In the genomic region with DNA sequence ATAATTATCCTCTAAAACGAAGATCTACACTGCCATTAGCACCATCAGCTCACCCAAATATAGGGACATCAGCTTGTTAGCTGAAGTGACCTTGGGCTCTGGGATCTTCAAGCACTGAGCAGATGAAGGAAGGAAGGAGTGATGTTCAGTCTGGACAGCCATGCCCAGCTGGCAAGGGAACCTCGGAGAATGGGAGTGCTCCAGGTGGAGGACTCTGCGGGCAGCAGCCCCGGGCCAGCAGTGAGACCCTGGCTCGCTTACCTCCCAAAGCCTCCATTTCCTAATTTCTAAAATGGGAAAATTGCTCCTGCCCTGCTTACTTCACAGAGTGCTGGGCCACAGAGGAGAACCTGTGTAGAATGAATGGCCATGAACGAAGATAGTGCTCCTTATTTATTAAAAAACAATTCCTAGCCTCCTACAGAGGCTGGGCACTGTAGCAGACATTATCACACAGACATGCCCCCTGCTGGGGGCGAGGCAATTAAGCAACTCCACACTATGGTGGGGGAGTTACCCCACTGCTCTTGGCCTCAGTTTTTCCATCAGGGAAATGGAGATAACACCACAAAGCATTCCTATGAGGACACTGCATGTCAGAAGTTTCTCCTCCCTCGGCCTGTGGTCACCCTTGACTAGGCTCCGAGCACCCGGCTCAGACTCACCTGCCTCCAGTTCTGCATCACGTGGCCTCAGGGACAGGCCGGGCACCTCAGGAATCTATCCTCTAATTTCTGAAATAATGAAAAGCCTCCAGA, we compare ENCODE assay signal across 10 cellular contexts.
DNase-seq lines count a peak whose midpoint lies in the region; TF ChIP-seq lines count a peak whose summit lies in the region.
"Had no signal": no experiment of that assay in that cellular context is flagged by ENCODE, and none has a peak within 500 bp of the region (broad histone marks: within the 10 kb centered on the region; RNA-seq: fewer than 3 reads in every experiment).

No MANE protein-coding gene starts in this region.

- H3K4me3 ChIP-seq in A673 (ENCODE audit: low read depth, low read length, poor library complexity, severe bottlenecking) (no peak overlapping the region), GM06990 (replicated peaks; ENCODE audit: low read depth, low read length) (no peak overlapping the region), SK-N-SH (ENCODE audit: low read depth in 2 of 2, low read length in 1 of 2) (no peak overlapping the region)
- H3K4me3 ChIP-seq: esophagus muscularis mucosa had no signal

- H3K79me2 ChIP-seq in SK-N-SH (ENCODE audit: insufficient read depth), result no peaks in the 10 kb centered on the region

- H3K4me3 Mint-ChIP-seq in glutamatergic neuron (ENCODE audit: unreplicated experiment) (no peak overlapping the region), progenitor cell of endocrine pancreas (ENCODE audit: low read depth) (no peak overlapping the region)

- TF ChIP-seq RAD21 in SK-N-SH (IDR thresholded peaks at IDR 0.05; ENCODE audit: low read length), result no peak

- no peaks in the 10 kb centered on the region for H3K9me3 ChIP-seq in A673 (ENCODE audit: low read depth, low read length, poor library complexity, severe bottlenecking)
- no peaks in the 10 kb centered on the region for H3K9me3 ChIP-seq in SK-N-SH
- H3K9me3 ChIP-seq: esophagus muscularis mucosa had no signal

- POLR2A ChIA-PET in A673 (lab: Charles Lee; ENCODE audit: low non-redundant PET), result no interaction called here
- POLR2A ChIA-PET in SK-N-SH (lab: Yijun Ruan, JAX), result no interaction called here

- H3K36me3 Mint-ChIP-seq in glutamatergic neuron (ENCODE audit: unreplicated experiment) (no peaks in the 10 kb centered on the region), progenitor cell of endocrine pancreas (ENCODE audit: insufficient read depth) (no peaks in the 10 kb centered on the region)

- no peak overlapping the region for H3K9ac ChIP-seq in SK-N-SH

- H3K27ac ChIP-seq in A673 (ENCODE audit: low read depth, low read length, poor library complexity, severe bottlenecking), result no peak overlapping the region
- H3K27ac ChIP-seq in SK-N-SH (ENCODE audit: low read depth in 2 of 2, low read length in 1 of 2), result no peak overlapping the region

- intact Hi-C loops in A673 (cut with micrococcal nuclease; ENCODE audit: unreplicated experiment), result no loop called here

- no TSS peak for BruUV-seq in A673 (replicated peaks; lab: Mats Ljungman, UMichigan)

- H3K4me1 ChIP-seq in A673 (ENCODE audit: insufficient read depth, low read length, poor library complexity, severe bottlenecking) (peaks cover 14% of the 10 kb centered on the region), SK-N-SH (ENCODE audit: control insufficient read depth in 1 of 2, insufficient read depth in 2 of 2, low read depth in 1 of 2, low read length in 1 of 2) (peaks cover 0 to 44% of the 10 kb centered on the region in 2 experiments; a peak in 2 of 4 replicates)

- no peaks in the 10 kb centered on the region for H3K9me2 ChIP-seq in SK-N-SH

- TF ChIP-seq CTCF in A673 (conservative IDR thresholded peaks at IDR 0.05; ENCODE audit: low read depth, low read length), result no peak
- TF ChIP-seq CTCF in GM06990 (IDR thresholded peaks at IDR 0.05; ENCODE audit: insufficient read depth, low read length, poor library complexity, severe bottlenecking), result peak; percentile 41
- peak; percentile 28; the same call in 1 of the 2 replicates for TF ChIP-seq CTCF in SK-N-SH (IDR thresholded peaks at IDR 0.05)
- TF ChIP-seq CTCF in glutamatergic neuron (IDR thresholded peaks at IDR 0.05; ENCODE audit: partially characterized antibody, unreplicated experiment), result no peak
- TF ChIP-seq CTCF in progenitor cell of endocrine pancreas (IDR thresholded peaks at IDR 0.05; ENCODE audit: unreplicated experiment), result no peak

- peak; percentile 15 for DNase-seq in A673 (ENCODE audit: low spot score)
- DNase-seq in GM06990 (ENCODE audit: extremely low read depth, insufficient read length), result no peak
- DNase-seq in SK-N-SH, result no peak
- no peak for DNase-seq in glutamatergic neuron
- no peak for DNase-seq in AG20443 (ENCODE audit: low spot score)
- DNase-seq in NCI-H2029 (lab: John Stamatoyannopoulos, UW), result no peak
- DNase-seq in effector CD8-positive, alpha-beta T cell (lab: John Stamatoyannopoulos, UW), result no peak
- DNase-seq in progenitor cell of endocrine pancreas (ENCODE audit: low spot score, unreplicated experiment), result no peak
- DNase-seq: NCI-H2081 had no signal

- no peaks in the 10 kb centered on the region for H3F3A ChIP-seq in SK-N-SH (replicated peaks; ENCODE audit: insufficient read depth)

- CTCF ChIA-PET in A673 (lab: Charles Lee), result no interaction called here
- CTCF ChIA-PET in SK-N-SH (lab: Yijun Ruan, JAX), result interaction anchor here (6.3 kb wide), 1 partner anchor 8 kb away, joined by 64 read pairs; no protein-coding TSS in a partner anchor

- H3K36me3 ChIP-seq in A673 (ENCODE audit: insufficient read depth, low read length, poor library complexity, severe bottlenecking), result no peaks in the 10 kb centered on the region
- peaks cover 2% of the 10 kb centered on the region; the same call in 1 of the 2 replicates for H3K36me3 ChIP-seq in GM06990 (ENCODE audit: control insufficient read depth, insufficient read depth, low read length)
- H3K36me3 ChIP-seq in SK-N-SH (replicated peaks in 1 of 2; ENCODE audit: control insufficient read depth in 1 of 2, insufficient read depth in 2 of 2, low read length in 1 of 2), result no peaks in the 10 kb centered on the region
- H3K36me3 ChIP-seq: esophagus muscularis mucosa had no signal

- no peak for TF ChIP-seq EP300 in SK-N-SH (IDR thresholded peaks at IDR 0.05; ENCODE audit: borderline replicate concordance in 1 of 2, low read depth in 1 of 2, low read length in 1 of 2)

- H3K4me1 Mint-ChIP-seq in glutamatergic neuron (ENCODE audit: low read depth, unreplicated experiment), result peaks cover 52% of the 10 kb centered on the region
- H3K4me1 Mint-ChIP-seq in progenitor cell of endocrine pancreas (ENCODE audit: low read depth), result peaks cover 7% of the 10 kb centered on the region

- peaks cover 15% of the 10 kb centered on the region for H3K9me3 Mint-ChIP-seq in glutamatergic neuron (ENCODE audit: unreplicated experiment)
- H3K9me3 Mint-ChIP-seq in progenitor cell of endocrine pancreas (ENCODE audit: low read depth), result no peaks in the 10 kb centered on the region

- H3K27ac Mint-ChIP-seq in glutamatergic neuron (ENCODE audit: unreplicated experiment) (peak overlapping the region; percentile 96), progenitor cell of endocrine pancreas (no peak overlapping the region)

- H3K27me3 ChIP-seq in A673 (replicated peaks; ENCODE audit: insufficient read depth, low read depth, low read length, poor library complexity) (no peaks in the 10 kb centered on the region), GM06990 (replicated peaks; ENCODE audit: control insufficient read depth, insufficient read depth, low read length) (no peaks in the 10 kb centered on the region), SK-N-SH (ENCODE audit: insufficient read depth) (peaks cover 36% of the 10 kb centered on the region; the same call in 1 of the 2 replicates)
- H3K27me3 ChIP-seq: esophagus muscularis mucosa had no signal

- H3K4me2 ChIP-seq in SK-N-SH, result no peak overlapping the region

- no peak overlapping the region for H2AFZ ChIP-seq in SK-N-SH (ENCODE audit: low read depth)

- WGBS in SK-N-SH (ENCODE audit: low lambda C conversion rate), result 51% methylated on average over 12 of the region's 12 CpGs

- H4K20me1 ChIP-seq in SK-N-SH (ENCODE audit: insufficient read depth), result no peaks in the 10 kb centered on the region

- H3K27me3 Mint-ChIP-seq in glutamatergic neuron (ENCODE audit: unreplicated experiment), result peaks cover 15% of the 10 kb centered on the region
- peaks cover 80% of the 10 kb centered on the region for H3K27me3 Mint-ChIP-seq in progenitor cell of endocrine pancreas

TF ChIP-seq in SK-N-SH, 30 proteins besides CTCF, POLR2A, EP300 and RAD21:
- TF ChIP-seq RCOR1 (IDR thresholded peaks at IDR 0.05; ENCODE audit: low read length), result no peak
- no peak for TF ChIP-seq SIN3A (IDR thresholded peaks at IDR 0.05; ENCODE audit: borderline replicate concordance, low read depth, low read length)
- no peak for TF ChIP-seq TAF1 (IDR thresholded peaks at IDR 0.05; ENCODE audit: borderline replicate concordance, low read depth, low read length)
- TF ChIP-seq, protein P1, sequence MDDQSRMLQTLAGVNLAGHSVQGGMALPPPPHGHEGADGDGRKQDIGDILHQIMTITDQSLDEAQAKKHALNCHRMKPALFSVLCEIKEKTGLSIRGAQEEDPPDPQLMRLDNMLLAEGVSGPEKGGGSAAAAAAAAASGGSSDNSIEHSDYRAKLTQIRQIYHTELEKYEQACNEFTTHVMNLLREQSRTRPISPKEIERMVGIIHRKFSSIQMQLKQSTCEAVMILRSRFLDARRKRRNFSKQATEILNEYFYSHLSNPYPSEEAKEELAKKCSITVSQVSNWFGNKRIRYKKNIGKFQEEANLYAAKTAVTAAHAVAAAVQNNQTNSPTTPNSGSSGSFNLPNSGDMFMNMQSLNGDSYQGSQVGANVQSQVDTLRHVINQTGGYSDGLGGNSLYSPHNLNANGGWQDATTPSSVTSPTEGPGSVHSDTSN (IDR thresholded peaks at IDR 0.05), result no peak

Comparison
In these comparisons a context has a peak if more than half of its experiments do, and no peak if none do; other contexts are left out.
1. CTCF ChIP-seq: peak in GM06990 (single experiment) and SK-N-SH (single experiment); none in A673 (single experiment), glutamatergic neuron (single experiment) and progenitor cell of endocrine pancreas (single experiment).